26 cellular contexts compared by ENCODE assay signal in genomic region chr10:59375990-59376389, GRCh38. TPM values are rescaled to one million over a fixed set of nuclear protein-coding genes. Genes with fewer than 3 reads are reported as not detected.
"Had no signal": no experiment of that assay in that cellular context is flagged by ENCODE, and none has a peak within 500 bp of the region (broad histone marks: within the 10 kb centered on the region; RNA-seq: fewer than 3 reads in every experiment).

No MANE protein-coding gene starts in this region.

- H3K36me3 ChIP-seq: cardiac muscle cell, SJSA1 had no signal

- H3K4me1 Mint-ChIP-seq: activated naive CD4-positive, alpha-beta T cell treated with anti-CD3 and anti-CD28 coated beads, Interleukin-2, amount 10 ng/mL, durations not matched to agents 7 days and 5 days; activated naive CD8-positive, alpha-beta T cell treated with anti-CD3 and anti-CD28 coated beads for 36 hours had no signal

- H3K27ac ChIP-seq: body of pancreas, cardiac muscle cell, KMS-11, RWPE1, SJSA1 had no signal

- H3K9me3 Mint-ChIP-seq: activated CD8-positive, alpha-beta T cell treated with anti-CD3 and anti-CD28 coated beads for 36 hours; activated naive CD4-positive, alpha-beta T cell treated with anti-CD3 and anti-CD28 coated beads, Interleukin-2, amount 10 ng/mL, durations not matched to agents 7 days and 5 days; activated naive CD8-positive, alpha-beta T cell treated with anti-CD3 and anti-CD28 coated beads for 36 hours; activated T-cell treated with anti-CD3 and anti-CD28 coated beads, Interleukin-2, amount 50 U/mL, for 72 hours; activated T-helper 2 cell treated with anti-CD3 and anti-CD28 coated beads, Interferon-gamma antibody, Interleukin-2, Interleukin-4, amounts not matched to agents 10 μg/mL and 5 μg/mL and 100 μg/mL, durations not matched to agents 14 hours and 24 hours and 36 hours; T-helper 1 cell treated with Interleukin-12 subunit alpha and Interleukin-12 subunit beta and Interleukin-4 antibody, amounts not matched to agents 30 μg/mL and 1 μg/mL, for 36 hours had no signal

- H3K27me3 Mint-ChIP-seq: activated CD8-positive, alpha-beta T cell treated with anti-CD3 and anti-CD28 coated beads for 36 hours; activated naive CD4-positive, alpha-beta T cell treated with anti-CD3 and anti-CD28 coated beads, Interleukin-2, amount 10 ng/mL, durations not matched to agents 7 days and 5 days; activated naive CD8-positive, alpha-beta T cell treated with anti-CD3 and anti-CD28 coated beads for 36 hours had no signal

- H3K9ac ChIP-seq: KMS-11 had no signal

- DNase-seq: activated CD4-positive, alpha-beta T cell treated with anti-CD3 and anti-CD28 coated beads for 4 hours; activated CD8-positive, alpha-beta memory T cell treated with anti-CD3 and anti-CD28 coated beads, Interleukin-2, amount 50 U/mL, for 4 hours; activated CD8-positive, alpha-beta T cell treated with anti-CD3 and anti-CD28 coated beads for 36 hours; activated gamma-delta T cell treated with Interleukin-2 at 50 U/mL for 16 hours; activated naive CD4-positive, alpha-beta T cell treated with anti-CD3 and anti-CD28 coated beads, Interleukin-2, amount 10 ng/mL, durations not matched to agents 7 days and 5 days; activated naive CD8-positive, alpha-beta T cell treated with anti-CD3 and anti-CD28 coated beads for 36 hours; activated T-cell treated with anti-CD3 and anti-CD28 coated beads, Interleukin-2, amount 50 U/mL, for 72 hours; anterior cingulate cortex; body of pancreas; NCI-H1092; NCI-H1417; NCI-H2029; NCI-H2107; NCI-H2171 treated with DMSO at 0.1 percent for 48 hours; NCI-H226; NCI-H526; NCI-H82; OCI-M1; Right ventricle myocardium superior had no signal

- H3K27me3 ChIP-seq: body of pancreas, cardiac muscle cell, SJSA1 had no signal

- H3K4me3 ChIP-seq: body of pancreas, cardiac muscle cell, SJSA1 had no signal

- H3K9me3 ChIP-seq: body of pancreas, SJSA1 had no signal

- H3K4me2 ChIP-seq: KMS-11 had no signal

- H3K27ac Mint-ChIP-seq: activated CD8-positive, alpha-beta T cell treated with anti-CD3 and anti-CD28 coated beads for 36 hours; activated naive CD4-positive, alpha-beta T cell treated with anti-CD3 and anti-CD28 coated beads, Interleukin-2, amount 10 ng/mL, durations not matched to agents 7 days and 5 days; activated naive CD8-positive, alpha-beta T cell treated with anti-CD3 and anti-CD28 coated beads for 36 hours; activated T-cell treated with anti-CD3 and anti-CD28 coated beads, Interleukin-2, amount 50 U/mL, for 72 hours; activated T-helper 2 cell treated with anti-CD3 and anti-CD28 coated beads, Interferon-gamma antibody, Interleukin-2, Interleukin-4, amounts not matched to agents 10 μg/mL and 5 μg/mL and 100 μg/mL, durations not matched to agents 14 hours and 24 hours and 36 hours; T-helper 1 cell treated with Interleukin-12 subunit alpha and Interleukin-12 subunit beta and Interleukin-4 antibody, amounts not matched to agents 30 μg/mL and 1 μg/mL, for 36 hours had no signal

- H3K4me1 ChIP-seq: body of pancreas, SJSA1 had no signal

- H3K36me3 Mint-ChIP-seq: activated naive CD4-positive, alpha-beta T cell treated with anti-CD3 and anti-CD28 coated beads, Interleukin-2, amount 10 ng/mL, durations not matched to agents 7 days and 5 days; activated naive CD8-positive, alpha-beta T cell treated with anti-CD3 and anti-CD28 coated beads for 36 hours had no signal

- H3K4me3 Mint-ChIP-seq: activated CD8-positive, alpha-beta T cell treated with anti-CD3 and anti-CD28 coated beads for 36 hours; activated naive CD4-positive, alpha-beta T cell treated with anti-CD3 and anti-CD28 coated beads, Interleukin-2, amount 10 ng/mL, durations not matched to agents 7 days and 5 days; activated naive CD8-positive, alpha-beta T cell treated with anti-CD3 and anti-CD28 coated beads for 36 hours; activated T-cell treated with anti-CD3 and anti-CD28 coated beads, Interleukin-2, amount 50 U/mL, for 72 hours; T-helper 1 cell treated with Interleukin-12 subunit alpha and Interleukin-12 subunit beta and Interleukin-4 antibody, amounts not matched to agents 30 μg/mL and 1 μg/mL, for 36 hours had no signal

RNA-seq across cellular contexts. Expression of gene FAM13C, which starts 13.6 kb away (rescaled TPM):
- total RNA-seq: activated CD8-positive, alpha-beta T cell treated with anti-CD3 and anti-CD28 coated beads for 36 hours; activated T-cell treated with anti-CD3 and anti-CD28 coated beads, Interleukin-2, amount 50 U/mL, for 72 hours; activated T-helper 2 cell treated with anti-CD3 and anti-CD28 coated beads, Interferon-gamma antibody, Interleukin-2, Interleukin-4, amounts not matched to agents 10 μg/mL and 5 μg/mL and 100 μg/mL, durations not matched to agents 14 hours and 24 hours and 36 hours; MCF 10A had no signal
